Comparison of ENCODE assay signal across 27 cellular contexts in the genomic region with DNA sequence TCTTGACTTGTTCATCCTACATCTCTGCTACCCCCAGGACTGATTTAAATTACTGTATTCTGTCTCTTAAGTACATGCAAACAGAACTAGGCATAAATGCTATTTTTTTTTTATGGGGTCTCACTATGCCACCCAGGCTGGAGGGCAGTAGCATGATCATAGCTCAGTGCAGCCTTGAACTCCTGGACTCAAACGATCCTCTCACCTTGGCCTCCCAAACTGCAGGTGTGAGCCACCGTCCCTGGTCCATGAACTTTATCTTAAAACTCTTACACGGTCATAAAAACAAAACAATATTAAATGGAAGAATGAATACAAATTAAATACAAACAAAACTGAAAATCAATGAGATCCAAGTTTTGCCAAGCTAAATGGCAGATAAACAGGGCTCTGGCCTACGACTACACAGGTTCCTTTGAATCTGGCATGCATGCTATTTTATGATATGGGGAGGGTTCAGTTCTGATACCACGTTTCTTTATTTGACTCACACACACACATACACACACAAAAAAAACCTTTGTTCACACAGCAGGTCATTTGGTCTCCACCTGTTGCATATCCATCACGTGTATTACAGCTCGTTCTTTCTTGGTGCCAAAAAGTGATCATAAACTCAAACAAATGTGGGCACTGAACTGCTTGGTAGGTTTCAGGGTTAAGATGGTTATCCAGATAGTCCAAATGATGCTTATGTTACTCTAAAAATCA. TPM values are rescaled to one million over a fixed set of nuclear protein-coding genes. Genes with fewer than 3 reads are reported as not detected.
"Had no signal": no experiment of that assay in that cellular context is flagged by ENCODE, and none has a peak within 500 bp of the region (broad histone marks: within the 10 kb centered on the region; RNA-seq: fewer than 3 reads in every experiment).

No MANE protein-coding gene starts in this region.

- DNase-seq: activated CD4-positive, alpha-beta T cell treated with anti-CD3 and anti-CD28 coated beads, Interleukin-2, amount 10 ng/mL, durations not matched to agents 24 days and 14 days; activated CD8-positive, alpha-beta memory T cell treated with anti-CD3 and anti-CD28 coated beads, Interleukin-2, amount 10 ng/mL, durations not matched to agents 7 days and 5 days; activated CD8-positive, alpha-beta T cell treated with anti-CD3 and anti-CD28 coated beads for 36 hours; activated gamma-delta T cell; aorta; brain microvascular endothelial cell; caudate nucleus; esophagus squamous epithelium; gastrocnemius medialis; head of caudate nucleus; hypothalamus; nucleus accumbens; right cardiac atrium; stimulated activated CD4-positive, alpha-beta T cell treated with anti-CD3 and anti-CD28 coated beads, Interleukin-2, amount 100 ng/mL, for 24 hours; stomach; transverse colon had no signal

- H3K79me2 ChIP-seq: parathyroid adenoma had no signal

- H3K27ac Mint-ChIP-seq: activated CD4-positive, alpha-beta T cell treated with anti-CD3 and anti-CD28 coated beads, Interleukin-2, amount 10 ng/mL, durations not matched to agents 24 days and 14 days; activated CD8-positive, alpha-beta memory T cell treated with anti-CD3 and anti-CD28 coated beads, Interleukin-2, amount 10 ng/mL, durations not matched to agents 7 days and 5 days; activated CD8-positive, alpha-beta T cell treated with anti-CD3 and anti-CD28 coated beads for 36 hours; activated naive CD4-positive, alpha-beta T cell treated with anti-CD3 and anti-CD28 coated beads, Interleukin-2, amount 50 U/mL, for 24 hours; activated T-helper 1 cell treated with anti-CD3 and anti-CD28 coated beads, Interleukin-12 subunit alpha, Interleukin-12 subunit beta, Interleukin-2, Interleukin-4 antibody, amounts not matched to agents 30 ng/mL and 10 ng/mL and 1 ng/mL, durations not matched to agents 14 hours and 24 hours and 36 hours; stimulated activated effector memory CD8-positive, alpha-beta T cell treated with anti-CD3 and anti-CD28 coated beads, Interleukin-12 subunit alpha, Interleukin-12 subunit beta, amount 100 ng/mL, for 72 hours had no signal

- H3K4me1 ChIP-seq: esophagus squamous epithelium, gastrocnemius medialis, lower lobe of right lung, parathyroid adenoma, stomach, vagina had no signal

- H2AFZ ChIP-seq: parathyroid adenoma had no signal

- H3K4me3 ChIP-seq: esophagus squamous epithelium, gastrocnemius medialis, lower lobe of right lung, skin epidermis, stomach, transverse colon, vagina had no signal

- H3K9ac ChIP-seq: parathyroid adenoma had no signal

- H3K27me3 Mint-ChIP-seq: activated CD8-positive, alpha-beta memory T cell treated with anti-CD3 and anti-CD28 coated beads, Interleukin-2, amount 10 ng/mL, durations not matched to agents 7 days and 5 days had no signal

- H3K4me3 Mint-ChIP-seq: activated CD4-positive, alpha-beta T cell treated with anti-CD3 and anti-CD28 coated beads, Interleukin-2, amount 10 ng/mL, durations not matched to agents 24 days and 14 days; activated CD8-positive, alpha-beta memory T cell treated with anti-CD3 and anti-CD28 coated beads, Interleukin-2, amount 10 ng/mL, durations not matched to agents 7 days and 5 days; activated CD8-positive, alpha-beta T cell treated with anti-CD3 and anti-CD28 coated beads for 36 hours; activated naive CD4-positive, alpha-beta T cell treated with anti-CD3 and anti-CD28 coated beads, Interleukin-2, amount 50 U/mL, for 24 hours; activated T-helper 1 cell treated with anti-CD3 and anti-CD28 coated beads, Interleukin-12 subunit alpha, Interleukin-12 subunit beta, Interleukin-2, Interleukin-4 antibody, amounts not matched to agents 30 ng/mL and 10 ng/mL and 1 ng/mL, durations not matched to agents 14 hours and 24 hours and 36 hours; nephron; stimulated activated effector memory CD8-positive, alpha-beta T cell treated with anti-CD3 and anti-CD28 coated beads, Interleukin-12 subunit alpha, Interleukin-12 subunit beta, amount 100 ng/mL, for 72 hours had no signal

- ATAC-seq: activated CD4-positive, CD25-positive, alpha-beta regulatory T cell treated with anti-CD3 and anti-CD28 coated beads, Interleukin-2, amount 50 U/mL, for 24 hours; activated CD8-positive, alpha-beta memory T cell treated with anti-CD3 and anti-CD28 coated beads, Interleukin-2, amount 10 ng/mL, durations not matched to agents 7 days and 5 days; activated CD8-positive, alpha-beta T cell treated with anti-CD3 and anti-CD28 coated beads for 36 hours; lower lobe of right lung; right cardiac atrium; stimulated activated effector memory CD8-positive, alpha-beta T cell treated with anti-CD3 and anti-CD28 coated beads, Interleukin-12 subunit alpha, Interleukin-12 subunit beta, amount 100 ng/mL, for 72 hours had no signal

- H3K9me3 Mint-ChIP-seq: activated CD4-positive, alpha-beta T cell treated with anti-CD3 and anti-CD28 coated beads, Interleukin-2, amount 10 ng/mL, durations not matched to agents 24 days and 14 days; activated CD8-positive, alpha-beta T cell treated with anti-CD3 and anti-CD28 coated beads for 36 hours; activated naive CD4-positive, alpha-beta T cell treated with anti-CD3 and anti-CD28 coated beads, Interleukin-2, amount 50 U/mL, for 24 hours; activated T-helper 1 cell treated with anti-CD3 and anti-CD28 coated beads, Interleukin-12 subunit alpha, Interleukin-12 subunit beta, Interleukin-2, Interleukin-4 antibody, amounts not matched to agents 30 ng/mL and 10 ng/mL and 1 ng/mL, durations not matched to agents 14 hours and 24 hours and 36 hours; nephron; stimulated activated effector memory CD8-positive, alpha-beta T cell treated with anti-CD3 and anti-CD28 coated beads, Interleukin-12 subunit alpha, Interleukin-12 subunit beta, amount 100 ng/mL, for 72 hours had no signal

- H3K36me3 Mint-ChIP-seq: activated CD8-positive, alpha-beta memory T cell treated with anti-CD3 and anti-CD28 coated beads, Interleukin-2, amount 10 ng/mL, durations not matched to agents 7 days and 5 days; activated naive CD4-positive, alpha-beta T cell treated with anti-CD3 and anti-CD28 coated beads, Interleukin-2, amount 50 U/mL, for 24 hours; stimulated activated effector memory CD8-positive, alpha-beta T cell treated with anti-CD3 and anti-CD28 coated beads, Interleukin-12 subunit alpha, Interleukin-12 subunit beta, amount 100 ng/mL, for 72 hours had no signal

- H3K4me1 Mint-ChIP-seq: activated naive CD4-positive, alpha-beta T cell treated with anti-CD3 and anti-CD28 coated beads, Interleukin-2, amount 50 U/mL, for 24 hours; stimulated activated effector memory CD8-positive, alpha-beta T cell treated with anti-CD3 and anti-CD28 coated beads, Interleukin-12 subunit alpha, Interleukin-12 subunit beta, amount 100 ng/mL, for 72 hours had no signal

- H3K27me3 ChIP-seq: brain microvascular endothelial cell, gastrocnemius medialis, transverse colon, vagina had no signal

- H3K27ac ChIP-seq: brain microvascular endothelial cell, esophagus squamous epithelium, lower lobe of right lung, parathyroid adenoma, stomach, vagina had no signal

- H3K9me3 ChIP-seq: esophagus squamous epithelium, gastrocnemius medialis, lower lobe of right lung, stomach, transverse colon, vagina had no signal

- H3K36me3 ChIP-seq: brain microvascular endothelial cell, esophagus squamous epithelium, gastrocnemius medialis, lower lobe of right lung, stomach, transverse colon, vagina had no signal

RNA-seq across cellular contexts. Expression of gene PKD1L3, which starts 1.1 kb away (rescaled TPM):
- total RNA-seq: activated CD4-positive, alpha-beta T cell treated with anti-CD3 and anti-CD28 coated beads, Interleukin-2, amount 10 ng/mL, durations not matched to agents 24 days and 14 days; activated T-helper 1 cell treated with anti-CD3 and anti-CD28 coated beads, Interleukin-12 subunit alpha, Interleukin-12 subunit beta, Interleukin-2, Interleukin-4 antibody, amounts not matched to agents 30 ng/mL and 10 ng/mL and 1 ng/mL, durations not matched to agents 14 hours and 24 hours and 36 hours; gastrocnemius medialis; pulmonary artery endothelial cell; vagina had no signal

RNA-seq across cellular contexts. Expression of gene HP, which starts 53.0 kb away (rescaled TPM):
- total RNA-seq: activated CD4-positive, alpha-beta T cell treated with anti-CD3 and anti-CD28 coated beads, Interleukin-2, amount 10 ng/mL, durations not matched to agents 24 days and 14 days; activated CD8-positive, alpha-beta memory T cell treated with anti-CD3 and anti-CD28 coated beads, Interleukin-2, amount 10 ng/mL, durations not matched to agents 7 days and 5 days; activated CD8-positive, alpha-beta T cell treated with anti-CD3 and anti-CD28 coated beads for 36 hours; activated T-helper 1 cell treated with anti-CD3 and anti-CD28 coated beads, Interleukin-12 subunit alpha, Interleukin-12 subunit beta, Interleukin-2, Interleukin-4 antibody, amounts not matched to agents 30 ng/mL and 10 ng/mL and 1 ng/mL, durations not matched to agents 14 hours and 24 hours and 36 hours; pulmonary artery endothelial cell; T-helper 2 cell treated with Interferon-gamma antibody and Interleukin-4, amounts not matched to agents 100 ng/mL and 5 ng/mL, for 36 hours had no signal
